ENCODE assay signal across 19 cellular contexts in genomic region chr9:129654641-129655040, GRCh38. TPM values are rescaled to one million over a fixed set of nuclear protein-coding genes. Genes with fewer than 3 reads are reported as not detected.
DNase-seq lines count a peak whose midpoint lies in the region; ATAC-seq and TF ChIP-seq lines count a peak whose summit lies in the region.
"Had no signal": no experiment of that assay in that cellular context is flagged by ENCODE, and none has a peak within 500 bp of the region (broad histone marks: within the 10 kb centered on the region; RNA-seq: fewer than 3 reads in every experiment).

No MANE protein-coding gene starts in this region.

- H3K36me3 Mint-ChIP-seq in brain (no peaks in the 10 kb centered on the region), neural crest cell (ENCODE audit: low read depth) (no peaks in the 10 kb centered on the region), type B pancreatic cell (no peaks in the 10 kb centered on the region)
- H3K36me3 Mint-ChIP-seq: CD14-positive monocyte had no signal

- CTCF ChIA-PET in RWPE1 (lab: Yijun Ruan, JAX), result interaction anchor here (0.6 kb wide), 1 partner anchor 66 kb away, joined by 3 read pairs; no protein-coding TSS in a partner anchor

- no peak for ATAC-seq in GM19324 (IDR thresholded peaks at IDR 0.05; ENCODE audit: low FRiP score, unreplicated experiment)

- H3K27ac ChIP-seq in RWPE1, result no peak overlapping the region

- peaks cover 24% of the 10 kb centered on the region for H3K4me1 Mint-ChIP-seq in brain
- peaks cover 11% of the 10 kb centered on the region for H3K4me1 Mint-ChIP-seq in neural crest cell
- H3K4me1 Mint-ChIP-seq in type B pancreatic cell (ENCODE audit: unreplicated experiment), result peaks cover 30% of the 10 kb centered on the region
- H3K4me1 Mint-ChIP-seq: CD14-positive monocyte had no signal

- H3K27me3 Mint-ChIP-seq in brain (peaks cover 6% of the 10 kb centered on the region), neural crest cell (ENCODE audit: low read depth) (no peaks in the 10 kb centered on the region), type B pancreatic cell (peaks cover 7% of the 10 kb centered on the region)

- DNase-seq in NCI-H69 (lab: John Stamatoyannopoulos, UW) (peak; percentile 43), neural crest cell (ENCODE audit: low read depth, low spot score) (no peak), type B pancreatic cell (ENCODE audit: extremely low spot score, unreplicated experiment) (no peak), cerebellum (ENCODE audit: low spot score) (no peak), RWPE1 (ENCODE audit: low spot score) (no peak)
- DNase-seq: ACHN; DMS79 treated with DMSO at 0.1 percent for 48 hours; H7; NCI-H1105; NCI-H2081; NCI-H2171 treated with DMSO at 0.1 percent for 48 hours; NCI-H446 treated with DMSO at 0.1 percent for 48 hours; NCI-H748 treated with DMSO at 0.1 percent for 48 hours; NK-92 treated with Interleukin-12 subunit alpha and Interleukin-12 subunit beta, amount 100 ng/mL, for 24 hours; OCI-M1; SHP77 treated with DMSO at 0.1 percent for 48 hours had no signal

- H3K4me3 Mint-ChIP-seq in brain (peak overlapping the region in 2 of 5 experiments; percentile 4 to 63), neural crest cell (no peak overlapping the region), type B pancreatic cell (peak overlapping the region; percentile 69)
- H3K4me3 Mint-ChIP-seq: CD14-positive monocyte had no signal

- H3K27ac Mint-ChIP-seq in brain (peak overlapping the region in 3 of 5 experiments; percentile 58 to 88 (median 58)), neural crest cell (ENCODE audit: unreplicated experiment) (peak overlapping the region; percentile 50), type B pancreatic cell (peak overlapping the region; percentile 71)

- no peak for TF ChIP-seq CTCF in brain (conservative IDR thresholded peaks at IDR 0.05)
- no peak for TF ChIP-seq CTCF in neural crest cell (conservative IDR thresholded peaks at IDR 0.05)
- no peak for TF ChIP-seq CTCF in type B pancreatic cell (conservative IDR thresholded peaks at IDR 0.05)
- TF ChIP-seq CTCF in RWPE1 (conservative IDR thresholded peaks at IDR 0.05; ENCODE audit: low read depth), result no peak

- POLR2A ChIA-PET in RWPE1 (lab: Yijun Ruan, JAX; ENCODE audit: low non-redundant PET), result no interaction called here

- peaks cover 0 to 4% (median 0%) of the 10 kb centered on the region in 5 experiments for H3K9me3 Mint-ChIP-seq in brain
- H3K9me3 Mint-ChIP-seq in neural crest cell, result no peaks in the 10 kb centered on the region
- H3K9me3 Mint-ChIP-seq in type B pancreatic cell, result no peaks in the 10 kb centered on the region

RNA-seq across cellular contexts. Expression of gene PRRX2, which starts 10.8 kb away (rescaled TPM):
- 0.51 TPM for polyA plus RNA-seq in brain (ENCODE audit: insufficient read depth, low read depth, low replicate concordance)
- 0.65 and 0.68 TPM in 2 replicates for total RNA-seq in neural crest cell
- total RNA-seq in type B pancreatic cell (ENCODE audit: low replicate concordance), result 0.50 and 20.8 TPM in 2 replicates
- not detected for total RNA-seq in cerebellum
- polyA plus RNA-seq: CD14-positive monocyte had no signal

RNA-seq across cellular contexts. Expression of gene ASB6, which starts 12.7 kb away (rescaled TPM):
- 29.1 TPM for polyA plus RNA-seq in brain (ENCODE audit: insufficient read depth, low read depth, low replicate concordance)
- total RNA-seq in neural crest cell (20.9 and 21.9 TPM in 2 replicates), type B pancreatic cell (ENCODE audit: low replicate concordance) (20.7 and 22.4 TPM in 2 replicates), cerebellum (14.5 TPM)

RNA-seq across cellular contexts. Expression of gene NTMT1, which starts 28.7 kb away (rescaled TPM):
- polyA plus RNA-seq in brain (ENCODE audit: insufficient read depth, low read depth, low replicate concordance), result 118 TPM
- total RNA-seq in neural crest cell (50.9 and 51.8 TPM in 2 replicates), type B pancreatic cell (ENCODE audit: low replicate concordance) (31.4 and 33.5 TPM in 2 replicates), cerebellum (14.6 TPM)

RNA-seq across cellular contexts. Expression of gene C9orf50, which starts 33.7 kb away (rescaled TPM):
- 3.5 TPM for polyA plus RNA-seq in brain (ENCODE audit: insufficient read depth, low read depth, low replicate concordance)
- total RNA-seq in neural crest cell (0.26 and 0.27 TPM in 2 replicates), type B pancreatic cell (ENCODE audit: low replicate concordance) (not detected in 2 replicates), cerebellum (not detected)
- total RNA-seq: H7 had no signal
- polyA plus RNA-seq: CD14-positive monocyte had no signal
